Comparison of ENCODE assay signal across 21 cellular contexts in genomic region chr19:29232315-29232852, GRCh38.
"Had no signal": no experiment of that assay in that cellular context is flagged by ENCODE, and none has a peak within 500 bp of the region (broad histone marks: within the 10 kb centered on the region; RNA-seq: fewer than 3 reads in every experiment).

No MANE protein-coding gene starts in this region.

- H3K27me3 ChIP-seq: SJSA1 had no signal

- H3K27ac ChIP-seq: SJSA1, SK-N-MC had no signal

- H3K9me3 ChIP-seq: SJSA1 had no signal

- FAIRE-seq: RCC 7860 had no signal

- H3K4me3 ChIP-seq: SJSA1, SK-N-MC had no signal

- H3K4me1 ChIP-seq: SJSA1 had no signal

- H3K36me3 ChIP-seq: SJSA1 had no signal

- DNase-seq: KBM-7, MV-4-11, NCI-H1048, NCI-H1105, NCI-H1417, NCI-H1436 treated with DMSO at 0.1 percent for 48 hours, NCI-H1694 treated with DMSO at 0.1 percent for 48 hours, NCI-H1930, NCI-H2081, NCI-H2107, NCI-H2227 treated with DMSO at 0.1 percent for 48 hours, NCI-H510A, NCI-H524 treated with DMSO at 0.1 percent for 48 hours, NCI-H69, NCI-H774, Right ventricle myocardium superior, RPMI8226, SIG-M5 had no signal
